In the genomic region with DNA sequence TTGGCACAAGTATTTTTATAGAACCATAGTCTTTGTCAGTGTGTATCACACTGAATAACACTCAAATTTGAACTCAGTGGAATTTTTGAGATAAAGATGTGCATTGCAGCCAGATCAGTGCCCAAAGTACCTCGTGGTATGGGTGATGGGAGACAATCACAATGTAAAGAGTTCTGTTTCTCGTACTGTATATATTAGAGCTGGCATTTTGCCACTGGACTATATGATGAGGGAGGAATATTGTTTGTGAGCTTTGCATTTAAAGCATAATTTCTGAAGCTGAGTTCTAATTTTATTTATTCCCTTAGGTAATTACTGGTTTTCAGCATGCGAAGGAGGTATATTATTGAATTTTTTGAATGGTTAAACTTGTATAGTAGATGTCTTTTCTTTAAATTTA, we compare ENCODE assay signal across 18 cellular contexts. TPM values are rescaled to one million over a fixed set of nuclear protein-coding genes. Genes with fewer than 3 reads are reported as not detected.
DNase-seq lines count a peak whose midpoint lies in the region; ATAC-seq and TF ChIP-seq lines count a peak whose summit lies in the region.
"Had no signal": no experiment of that assay in that cellular context is flagged by ENCODE, and none has a peak within 500 bp of the region (broad histone marks: within the 10 kb centered on the region; RNA-seq: fewer than 3 reads in every experiment).

No MANE protein-coding gene starts in this region.

- peak; percentile 63 for DNase-seq in NCI-H510A treated with DMSO at 0.1 percent for 48 hours (lab: John Stamatoyannopoulos, UW)
- DNase-seq in NCI-H510A (lab: John Stamatoyannopoulos, UW): no peak
- DNase-seq in DND-41: no peak
- peak; percentile 40 for DNase-seq in NCI-H345 treated with DMSO at 0.1 percent for 48 hours (lab: John Stamatoyannopoulos, UW; ENCODE audit: unreplicated experiment)
- DNase-seq in OCI-M1 (lab: John Stamatoyannopoulos, UW): no peak
- DNase-seq in HAP-1 (ENCODE audit: low spot score in 2 of 2): no peak
- DNase-seq in activated T-cell treated with anti-CD3 and anti-CD28 coated beads, Interleukin-2, amount 50 U/mL, for 24 hours: no peak
- DNase-seq: Caco-2; CD4-positive, alpha-beta T cell; EL; MM.1S; NCI-H1105; NCI-H187 treated with DMSO at 0.1 percent for 48 hours; NCI-H2171; Peyer's patch; SW 1271 had no signal

- H3K4me3 Mint-ChIP-seq in activated T-cell treated with anti-CD3 and anti-CD28 coated beads, Interleukin-2, amount 50 U/mL, for 24 hours: no peak overlapping the region
- H3K4me3 Mint-ChIP-seq: CD4-positive, alpha-beta T cell had no signal

- H3K4me2 ChIP-seq in DND-41 (ENCODE audit: insufficient read depth, low read length) (no peak overlapping the region), neural cell (ENCODE audit: low read length) (no peak overlapping the region)

- no peaks in the 10 kb centered on the region for H3K9me3 ChIP-seq in DND-41 (ENCODE audit: insufficient read depth, low read length, severe bottlenecking)
- H3K9me3 ChIP-seq in neural cell (ENCODE audit: low read length): no peaks in the 10 kb centered on the region
- no peaks in the 10 kb centered on the region for H3K9me3 ChIP-seq in HAP-1
- H3K9me3 ChIP-seq: Caco-2, Peyer's patch had no signal

- H3K4me3 ChIP-seq in DND-41 (ENCODE audit: low read depth in 1 of 2, low read length in 2 of 2) (no peak overlapping the region), neural cell (ENCODE audit: low read length) (no peak overlapping the region), HAP-1 (no peak overlapping the region)
- H3K4me3 ChIP-seq: GM12878, Peyer's patch had no signal

- in situ Hi-C loops in HAP-1 (cut with MboI; ENCODE audit: low sequenced_read_pairs): no loop called here

- no peak overlapping the region for H3K9ac ChIP-seq in DND-41 (ENCODE audit: low read depth, low read length)
- no peak overlapping the region for H3K9ac ChIP-seq in neural cell (ENCODE audit: low read length)

- H3K9me3 Mint-ChIP-seq in activated T-cell treated with anti-CD3 and anti-CD28 coated beads, Interleukin-2, amount 50 U/mL, for 24 hours: no peaks in the 10 kb centered on the region
- H3K9me3 Mint-ChIP-seq: CD4-positive, alpha-beta T cell had no signal

- no peaks in the 10 kb centered on the region for H3F3A ChIP-seq in neural cell (ENCODE audit: insufficient read depth, low read length, poor library complexity, severe bottlenecking)

- H3K36me3 Mint-ChIP-seq in activated T-cell treated with anti-CD3 and anti-CD28 coated beads, Interleukin-2, amount 50 U/mL, for 24 hours (ENCODE audit: low read depth): peaks cover 13% of the 10 kb centered on the region

- H2AFZ ChIP-seq in DND-41 (ENCODE audit: low read depth, low read length): no peak overlapping the region
- H2AFZ ChIP-seq in neural cell (ENCODE audit: low read depth, low read length): no peak overlapping the region

- H3K27ac Mint-ChIP-seq in activated T-cell treated with anti-CD3 and anti-CD28 coated beads, Interleukin-2, amount 50 U/mL, for 24 hours: no peak overlapping the region
- H3K27ac Mint-ChIP-seq: CD4-positive, alpha-beta T cell had no signal

- H3K27me3 Mint-ChIP-seq in activated T-cell treated with anti-CD3 and anti-CD28 coated beads, Interleukin-2, amount 50 U/mL, for 24 hours: no peaks in the 10 kb centered on the region
- H3K27me3 Mint-ChIP-seq: CD4-positive, alpha-beta T cell had no signal

- 0 out of 2 replicates have a peak overlapping the region, but pooled peaks have one; percentile 32 for H3K27ac ChIP-seq in DND-41 (ENCODE audit: low read length)
- H3K27ac ChIP-seq in neural cell (ENCODE audit: low read length): peak overlapping the region; percentile 30
- H3K27ac ChIP-seq: Peyer's patch had no signal

- TF ChIP-seq EP300 in neural cell (conservative IDR thresholded peaks at IDR 0.05; ENCODE audit: poor library complexity, severe bottlenecking): no peak

- no peak for TF ChIP-seq CTCF in DND-41 (IDR thresholded peaks at IDR 0.05; ENCODE audit: borderline replicate concordance, extremely low read depth, low read length, poor library complexity, severe bottlenecking)
- no peak for TF ChIP-seq CTCF in neural cell (IDR thresholded peaks at IDR 0.05; ENCODE audit: poor library complexity, severe bottlenecking)

- TF ChIP-seq RAD21 in neural cell (conservative IDR thresholded peaks at IDR 0.05): no peak

- H3K4me1 Mint-ChIP-seq in activated T-cell treated with anti-CD3 and anti-CD28 coated beads, Interleukin-2, amount 50 U/mL, for 24 hours (ENCODE audit: low read depth): peaks cover 62% of the 10 kb centered on the region

- H3K79me2 ChIP-seq in DND-41 (ENCODE audit: insufficient read depth, low read length) (peaks cover 3% of the 10 kb centered on the region; the same call in 1 of the 2 replicates), neural cell (replicated peaks; ENCODE audit: insufficient read depth, low read length) (peaks cover 3% of the 10 kb centered on the region)

- H3K27me3 ChIP-seq in DND-41 (ENCODE audit: insufficient read depth, low read length, poor library complexity) (no peaks in the 10 kb centered on the region), neural cell (ENCODE audit: insufficient read depth, low read depth, low read length) (no peaks in the 10 kb centered on the region), HAP-1 (ENCODE audit: low read depth) (no peaks in the 10 kb centered on the region)
- H3K27me3 ChIP-seq: Peyer's patch had no signal

- H3K36me3 ChIP-seq in DND-41 (ENCODE audit: insufficient read depth, low read length) (no peaks in the 10 kb centered on the region), neural cell (ENCODE audit: insufficient read depth, low read length) (no peaks in the 10 kb centered on the region), HAP-1 (replicated peaks) (no peaks in the 10 kb centered on the region)
- H3K36me3 ChIP-seq: Peyer's patch had no signal

- no peaks in the 10 kb centered on the region for H3K9me2 ChIP-seq in neural cell (ENCODE audit: insufficient read depth, low read length)

- peaks cover 74% of the 10 kb centered on the region for H3K4me1 ChIP-seq in DND-41 (ENCODE audit: insufficient read depth, low read length)
- H3K4me1 ChIP-seq in HAP-1: peaks cover 18% of the 10 kb centered on the region
- H3K4me1 ChIP-seq: Peyer's patch had no signal

- no peak for ATAC-seq in DND-41 (ENCODE audit: insufficient read depth, low read depth)
- ATAC-seq: GM12878 had no signal

- no peaks in the 10 kb centered on the region for H4K20me1 ChIP-seq in DND-41 (ENCODE audit: insufficient read depth, low read length)
- no peaks in the 10 kb centered on the region for H4K20me1 ChIP-seq in neural cell (ENCODE audit: insufficient read depth)

TF ChIP-seq in neural cell, 6 proteins besides CTCF, POLR2A, EP300 and RAD21:
- no peak for TF ChIP-seq MXI1 (conservative IDR thresholded peaks at IDR 0.05; ENCODE audit: poor library complexity, severe bottlenecking)
- TF ChIP-seq POLR2AphosphoS5 (IDR thresholded peaks at IDR 0.05): no peak
- no peak for TF ChIP-seq EZH2 (IDR thresholded peaks at IDR 0.05; ENCODE audit: borderline replicate concordance, insufficient read depth, low read length, poor library complexity, severe bottlenecking)
- TF ChIP-seq SMC3 (conservative IDR thresholded peaks at IDR 0.05; ENCODE audit: poor library complexity): no peak

RNA-seq across cellular contexts. Expression of a gene that starts 43.0 kb away (rescaled TPM):
- 318 and 363 TPM in 2 replicates for polyA plus RNA-seq in neural cell
- polyA minus RNA-seq in neural cell: 342 and 369 TPM in 2 replicates

Comparison
In these comparisons a context has a peak if more than half of its experiments do, and no peak if none do; other contexts are left out.
1. DNase-seq: peak in NCI-H510A treated with DMSO at 0.1 percent for 48 hours (single experiment) and NCI-H345 treated with DMSO at 0.1 percent for 48 hours (single experiment); none in NCI-H510A (single experiment), DND-41 (single experiment), OCI-M1 (single experiment), HAP-1 (0 of 2) and activated T-cell treated with anti-CD3 and anti-CD28 coated beads, Interleukin-2, amount 50 U/mL, for 24 hours (single experiment).